30 cellular contexts compared by ENCODE assay signal in the genomic region with DNA sequence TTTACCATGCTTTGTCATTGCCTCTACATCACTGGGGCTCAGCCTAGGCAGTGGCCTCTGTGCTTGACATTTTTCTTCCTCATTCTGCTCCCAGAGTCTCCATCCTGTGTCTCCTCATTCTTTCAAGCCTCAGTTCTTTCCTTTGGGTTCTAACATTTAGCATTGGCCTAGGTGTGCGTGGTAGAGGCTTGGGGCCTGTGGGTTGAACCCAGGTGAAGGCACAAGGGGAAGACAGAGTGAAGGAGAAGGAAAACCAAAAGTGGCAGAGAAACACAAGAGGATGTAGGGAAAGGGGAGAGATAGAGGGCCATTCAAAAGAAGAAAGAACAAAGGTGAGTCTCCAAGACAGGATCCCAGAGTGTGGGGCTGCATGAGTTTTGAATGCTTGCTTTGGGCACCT.
"Had no signal": no experiment of that assay in that cellular context is flagged by ENCODE, and none has a peak within 500 bp of the region (broad histone marks: within the 10 kb centered on the region; RNA-seq: fewer than 3 reads in every experiment).

No MANE protein-coding gene starts in this region.

- H3K9me3 Mint-ChIP-seq: activated CD4-positive, alpha-beta memory T cell treated with anti-CD3 and anti-CD28 coated beads for 36 hours; activated CD4-positive, alpha-beta T cell treated with anti-CD3 and anti-CD28 coated beads, Interleukin-2, amount 10 ng/mL, durations not matched to agents 24 days and 14 days; activated naive CD4-positive, alpha-beta T cell treated with anti-CD3 and anti-CD28 coated beads for 36 hours; activated naive CD8-positive, alpha-beta T cell treated with anti-CD3 and anti-CD28 coated beads for 36 hours; activated T-helper 1 cell treated with anti-CD3 and anti-CD28 coated beads, Interleukin-12 subunit alpha, Interleukin-12 subunit beta, Interleukin-2, Interleukin-4 antibody, amounts not matched to agents 30 ng/mL and 10 ng/mL and 1 ng/mL, durations not matched to agents 14 hours and 24 hours and 36 hours; effector memory CD8-positive, alpha-beta T cell; neural crest cell; stimulated activated naive CD8-positive, alpha-beta T cell treated with anti-CD3 and anti-CD28 coated beads, Interleukin-15, amount 100 ng/mL, for 72 hours had no signal

- H3K4me3 Mint-ChIP-seq: activated CD4-positive, alpha-beta memory T cell treated with anti-CD3 and anti-CD28 coated beads for 36 hours; activated CD4-positive, alpha-beta T cell treated with anti-CD3 and anti-CD28 coated beads, Interleukin-2, amount 10 ng/mL, durations not matched to agents 24 days and 14 days; activated naive CD4-positive, alpha-beta T cell treated with anti-CD3 and anti-CD28 coated beads for 36 hours; activated naive CD8-positive, alpha-beta T cell treated with anti-CD3 and anti-CD28 coated beads for 36 hours; activated T-helper 1 cell treated with anti-CD3 and anti-CD28 coated beads, Interleukin-12 subunit alpha, Interleukin-12 subunit beta, Interleukin-2, Interleukin-4 antibody, amounts not matched to agents 30 ng/mL and 10 ng/mL and 1 ng/mL, durations not matched to agents 14 hours and 24 hours and 36 hours; effector memory CD8-positive, alpha-beta T cell; neural crest cell; stimulated activated naive CD8-positive, alpha-beta T cell treated with anti-CD3 and anti-CD28 coated beads, Interleukin-15, amount 100 ng/mL, for 72 hours had no signal

- H3K27me3 Mint-ChIP-seq: activated CD4-positive, alpha-beta memory T cell treated with anti-CD3 and anti-CD28 coated beads for 36 hours; effector memory CD8-positive, alpha-beta T cell; stimulated activated naive CD8-positive, alpha-beta T cell treated with anti-CD3 and anti-CD28 coated beads, Interleukin-15, amount 100 ng/mL, for 72 hours had no signal

- DNase-seq: activated CD4-positive, alpha-beta memory T cell treated with anti-CD3 and anti-CD28 coated beads for 36 hours; activated CD4-positive, CD25-positive, alpha-beta regulatory T cell treated with anti-CD3 and anti-CD28 coated beads, Interleukin-2, amount 50 U/mL, for 72 hours; activated CD8-positive, alpha-beta memory T cell treated with anti-CD3 and anti-CD28 coated beads, Interleukin-2, amount 50 U/mL, for 4 hours; activated effector memory CD4-positive, alpha-beta T cell treated with anti-CD3 and anti-CD28 coated beads, Interleukin-2, amount 50 U/mL, for 16 hours; activated naive CD4-positive, alpha-beta T cell treated with anti-CD3 and anti-CD28 coated beads for 36 hours; activated naive CD8-positive, alpha-beta T cell treated with anti-CD3 and anti-CD28 coated beads for 36 hours; activated T-cell treated with anti-CD3 and anti-CD28 coated beads, Interleukin-2, amount 50 U/mL, for 1 hour; adrenal gland; aorta; body of pancreas; cerebellar nuclear complex; effector memory CD8-positive, alpha-beta T cell; erythroblast; gastrocnemius medialis; glutamatergic neuron; left lung; mesendoderm; mucosa of descending colon; posterior cingulate gyrus; right cardiac atrium; stimulated activated CD4-positive, alpha-beta T cell treated with anti-CD3 and anti-CD28 coated beads, Interleukin-4, amount 100 ng/mL, for 1 hour; stimulated activated naive CD8-positive, alpha-beta T cell treated with anti-CD3 and anti-CD28 coated beads, Interleukin-15, amount 100 ng/mL, for 72 hours; substantia nigra; T1000; upper lobe of left lung; WERI-Rb-1 had no signal

- H3K9me3 ChIP-seq: adrenal gland, body of pancreas, gastrocnemius medialis, left lung, mucosa of descending colon, upper lobe of left lung, vagina had no signal

- H3K27ac Mint-ChIP-seq: activated CD4-positive, alpha-beta memory T cell treated with anti-CD3 and anti-CD28 coated beads for 36 hours; activated CD4-positive, alpha-beta T cell treated with anti-CD3 and anti-CD28 coated beads, Interleukin-2, amount 10 ng/mL, durations not matched to agents 24 days and 14 days; activated naive CD4-positive, alpha-beta T cell treated with anti-CD3 and anti-CD28 coated beads for 36 hours; activated naive CD8-positive, alpha-beta T cell treated with anti-CD3 and anti-CD28 coated beads for 36 hours; activated T-helper 1 cell treated with anti-CD3 and anti-CD28 coated beads, Interleukin-12 subunit alpha, Interleukin-12 subunit beta, Interleukin-2, Interleukin-4 antibody, amounts not matched to agents 30 ng/mL and 10 ng/mL and 1 ng/mL, durations not matched to agents 14 hours and 24 hours and 36 hours; effector memory CD8-positive, alpha-beta T cell; stimulated activated naive CD8-positive, alpha-beta T cell treated with anti-CD3 and anti-CD28 coated beads, Interleukin-15, amount 100 ng/mL, for 72 hours had no signal

- ATAC-seq: body of pancreas; effector memory CD8-positive, alpha-beta T cell; gastrocnemius medialis; left lung; mucosa of descending colon; right cardiac atrium; stimulated activated naive CD8-positive, alpha-beta T cell treated with anti-CD3 and anti-CD28 coated beads, Interleukin-15, amount 100 ng/mL, for 72 hours had no signal
